ENCODE assay signal across 1 cellular context in genomic region chr15:94792166-94792565, GRCh38.
TF ChIP-seq lines count a peak whose summit lies in the region.

No MANE protein-coding gene starts in this region.

TF ChIP-seq in IMR-90, 13 proteins besides CTCF, POLR2A, EP300 and RAD21 (continued from another document):
- no peak for TF ChIP-seq MAZ (IDR thresholded peaks at IDR 0.05; ENCODE audit: borderline replicate concordance, low read depth, low read length)
- no peak for TF ChIP-seq ELK1 (IDR thresholded peaks at IDR 0.05; ENCODE audit: borderline replicate concordance, low read depth, low read length)
- TF ChIP-seq SMC3 (IDR thresholded peaks at IDR 0.05; ENCODE audit: low read depth, low read length): no peak
- TF ChIP-seq MAFK (IDR thresholded peaks at IDR 0.05; ENCODE audit: low read depth, low read length): no peak
- no peak for TF ChIP-seq NFE2L2 (IDR thresholded peaks at IDR 0.05; ENCODE audit: low read depth, low read length)
- no peak for TF ChIP-seq CEBPB (IDR thresholded peaks at IDR 0.05; ENCODE audit: low read depth, low read length)
- TF ChIP-seq BHLHE40 (IDR thresholded peaks at IDR 0.05; ENCODE audit: low read depth, low read length): no peak
- no peak for TF ChIP-seq FOS (IDR thresholded peaks at IDR 0.05; ENCODE audit: low read depth, low read length)
- TF ChIP-seq RFX5 (IDR thresholded peaks at IDR 0.05; ENCODE audit: low read depth, low read length): no peak
- TF ChIP-seq CHD1 (IDR thresholded peaks at IDR 0.05; ENCODE audit: low read depth, low read length): no peak
- TF ChIP-seq MXI1 (IDR thresholded peaks at IDR 0.05; ENCODE audit: borderline replicate concordance, low read depth, low read length): no peak
